1 cellular context compared by ENCODE assay signal in the genomic region with DNA sequence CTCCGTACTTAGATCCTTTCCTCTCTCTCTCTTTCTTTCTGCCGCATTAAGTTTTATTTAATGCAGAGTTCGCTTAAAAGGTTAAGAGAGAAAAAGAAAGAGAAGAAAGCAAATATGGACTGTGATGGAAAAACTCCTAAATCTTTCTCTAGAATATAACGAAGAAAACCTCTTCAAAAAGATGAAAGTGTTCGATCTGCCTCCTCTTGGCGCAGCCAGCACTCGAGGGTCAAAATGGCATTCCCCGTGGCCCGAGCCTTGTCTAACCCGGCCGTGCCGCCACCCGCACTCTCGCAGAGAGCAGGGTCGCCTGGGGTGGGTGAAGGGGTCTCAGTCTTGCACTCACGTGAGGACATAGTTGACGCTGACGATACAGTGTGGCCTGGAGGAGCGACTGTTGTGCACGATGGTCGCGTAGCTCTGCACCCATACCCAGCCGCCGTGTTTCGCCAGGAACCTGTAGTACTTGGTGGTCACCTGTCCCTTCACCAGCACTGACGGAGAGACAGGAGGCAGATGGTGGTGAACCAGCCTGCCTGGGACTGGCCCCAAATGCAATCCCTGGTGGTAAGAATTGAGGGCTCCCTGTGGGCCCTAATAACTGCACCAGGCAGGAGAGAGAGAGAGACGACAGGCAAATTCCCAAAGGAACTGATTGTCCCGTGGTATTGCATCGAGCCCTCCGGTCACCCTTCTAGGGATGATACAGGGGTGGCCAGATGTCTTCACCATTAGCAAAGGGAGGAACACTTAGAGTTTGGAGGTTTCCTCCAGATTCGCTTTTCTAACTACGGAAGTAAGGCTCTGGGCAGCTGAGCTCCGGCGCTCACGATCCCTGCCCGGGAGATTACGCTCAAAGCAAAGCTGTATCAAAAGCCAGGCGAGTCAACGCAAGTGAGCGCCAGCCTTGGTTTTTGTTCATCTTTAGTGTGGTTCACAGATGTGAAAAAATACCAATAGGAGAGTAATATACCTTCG.
A peak's percentile ranks its signal among the peaks of the same experiment; 100 is the strongest.
TF ChIP-seq lines count a peak whose summit lies in the region.

No MANE protein-coding gene starts in this region.

TF ChIP-seq in H1, 55 proteins besides CTCF, POLR2A, EP300 and RAD21 (continued from another document):
- TF ChIP-seq FOSL1 (IDR thresholded peaks at IDR 0.05; ENCODE audit: insufficient read depth, low read depth, low read length) (no peak), EZH2 (IDR thresholded peaks at IDR 0.05; ENCODE audit: low read depth, low read length, severe bottlenecking) (peak; percentile 97), RXRA (IDR thresholded peaks at IDR 0.05; ENCODE audit: insufficient read depth, low read depth, low read length) (no peak), POU5F1 (IDR thresholded peaks at IDR 0.05; ENCODE audit: low read depth, low read length) (no peak), PHF8 (conservative IDR thresholded peaks at IDR 0.05; ENCODE audit: low read depth, low read length) (no peak), YY1 (IDR thresholded peaks at IDR 0.05; ENCODE audit: low read depth, low read length) (no peak), SP4 (IDR thresholded peaks at IDR 0.05; ENCODE audit: low read length) (no peak), TBP (IDR thresholded peaks at IDR 0.05; ENCODE audit: low read depth, low read length) (no peak), SIRT6 (IDR thresholded peaks at IDR 0.05; ENCODE audit: low read length) (no peak)
